ENCODE assay signal across 1 cellular context in genomic region chr17:5419356-5419958, GRCh38.
TF ChIP-seq lines count a peak whose summit lies in the region.

TSS of gene NUP88 (minus strand) at chr17:5419662. CDS start at chr17:5419650, 12 bp downstream.

TF ChIP-seq in HepG2, 621 proteins besides CTCF, POLR2A, EP300 and RAD21 (continued from another document and continues in another):
- TF ChIP-seq ZNF710 (CRISPR knock-in tag; IDR thresholded peaks at IDR 0.05; ENCODE audit: borderline replicate concordance): peak; percentile 8; the same call in 1 of the 2 replicates
- TF ChIP-seq GATA4 (IDR thresholded peaks at IDR 0.05; ENCODE audit: borderline replicate concordance, low read depth): no peak
- TF ChIP-seq SALL2 (CRISPR knock-in tag; IDR thresholded peaks at IDR 0.05): 0 out of 2 replicates have a peak, but pooled peaks have one; percentile 42
- no peak for TF ChIP-seq FIP1L1 (IDR thresholded peaks at IDR 0.05; ENCODE audit: borderline replicate concordance, insufficient read depth, low read depth, low read length)
- TF ChIP-seq ZNF451 (CRISPR knock-in tag; IDR thresholded peaks at IDR 0.05): no peak
- no peak for TF ChIP-seq TBP (CRISPR knock-in tag; IDR thresholded peaks at IDR 0.05)
- no peak for TF ChIP-seq NRL (CRISPR knock-in tag; IDR thresholded peaks at IDR 0.05; ENCODE audit: borderline replicate concordance)
- no peak for TF ChIP-seq CHD4 (IDR thresholded peaks at IDR 0.05; ENCODE audit: borderline replicate concordance, low read length)
- no peak; the same call in 1 of the 2 replicates for TF ChIP-seq ZNF232 (CRISPR knock-in tag; IDR thresholded peaks at IDR 0.05; ENCODE audit: borderline replicate concordance)
- TF ChIP-seq ISL2 (CRISPR knock-in tag; IDR thresholded peaks at IDR 0.05): no peak
- TF ChIP-seq ZNF383 (CRISPR knock-in tag; IDR thresholded peaks at IDR 0.05; ENCODE audit: borderline replicate concordance): no peak; the same call in 1 of the 2 replicates
- no peak for TF ChIP-seq AFF4 (CRISPR knock-in tag; IDR thresholded peaks at IDR 0.05)
- 0 out of 2 replicates have a peak, but pooled peaks have one; percentile 3 for TF ChIP-seq DZIP1 (CRISPR knock-in tag; IDR thresholded peaks at IDR 0.05)
- no peak for TF ChIP-seq SUZ12 (IDR thresholded peaks at IDR 0.05; ENCODE audit: low read depth, low read length)
- no peak for TF ChIP-seq RFX1 (IDR thresholded peaks at IDR 0.05)
- TF ChIP-seq CERS6 (CRISPR knock-in tag; IDR thresholded peaks at IDR 0.05): no peak
- TF ChIP-seq MLXIP (CRISPR knock-in tag; IDR thresholded peaks at IDR 0.05; ENCODE audit: borderline replicate concordance): no peak
- no peak for TF ChIP-seq NFE2L2 (IDR thresholded peaks at IDR 0.05; ENCODE audit: low read length)
- no peak for TF ChIP-seq ZMYM2 (CRISPR knock-in tag; IDR thresholded peaks at IDR 0.05)
- TF ChIP-seq ZNF646 (CRISPR knock-in tag; IDR thresholded peaks at IDR 0.05): no peak
- no peak for TF ChIP-seq ZNF75D (CRISPR knock-in tag; IDR thresholded peaks at IDR 0.05; ENCODE audit: borderline replicate concordance)
- TF ChIP-seq NR0B2 (CRISPR knock-in tag; IDR thresholded peaks at IDR 0.05): no peak
- TF ChIP-seq TBX3 (IDR thresholded peaks at IDR 0.05; ENCODE audit: borderline replicate concordance): no peak
- peak; percentile 89; the same call in 1 of the 2 replicates for TF ChIP-seq TFDP1 (CRISPR knock-in tag; IDR thresholded peaks at IDR 0.05; ENCODE audit: borderline replicate concordance)
- no peak for TF ChIP-seq RFX3 (CRISPR knock-in tag; IDR thresholded peaks at IDR 0.05)
- peak; percentile 53 for TF ChIP-seq KAT7 (CRISPR knock-in tag; IDR thresholded peaks at IDR 0.05; ENCODE audit: borderline replicate concordance)
- TF ChIP-seq ZNF556 (CRISPR knock-in tag; IDR thresholded peaks at IDR 0.05; ENCODE audit: borderline replicate concordance): no peak
- no peak for TF ChIP-seq RAD51 (IDR thresholded peaks at IDR 0.05; ENCODE audit: borderline replicate concordance)
- 0 out of 2 replicates have a peak, but pooled peaks have one; percentile 12 for TF ChIP-seq ZNF792 (CRISPR knock-in tag; IDR thresholded peaks at IDR 0.05)
